Comparison of ENCODE assay signal across 12 cellular contexts in the genomic region with DNA sequence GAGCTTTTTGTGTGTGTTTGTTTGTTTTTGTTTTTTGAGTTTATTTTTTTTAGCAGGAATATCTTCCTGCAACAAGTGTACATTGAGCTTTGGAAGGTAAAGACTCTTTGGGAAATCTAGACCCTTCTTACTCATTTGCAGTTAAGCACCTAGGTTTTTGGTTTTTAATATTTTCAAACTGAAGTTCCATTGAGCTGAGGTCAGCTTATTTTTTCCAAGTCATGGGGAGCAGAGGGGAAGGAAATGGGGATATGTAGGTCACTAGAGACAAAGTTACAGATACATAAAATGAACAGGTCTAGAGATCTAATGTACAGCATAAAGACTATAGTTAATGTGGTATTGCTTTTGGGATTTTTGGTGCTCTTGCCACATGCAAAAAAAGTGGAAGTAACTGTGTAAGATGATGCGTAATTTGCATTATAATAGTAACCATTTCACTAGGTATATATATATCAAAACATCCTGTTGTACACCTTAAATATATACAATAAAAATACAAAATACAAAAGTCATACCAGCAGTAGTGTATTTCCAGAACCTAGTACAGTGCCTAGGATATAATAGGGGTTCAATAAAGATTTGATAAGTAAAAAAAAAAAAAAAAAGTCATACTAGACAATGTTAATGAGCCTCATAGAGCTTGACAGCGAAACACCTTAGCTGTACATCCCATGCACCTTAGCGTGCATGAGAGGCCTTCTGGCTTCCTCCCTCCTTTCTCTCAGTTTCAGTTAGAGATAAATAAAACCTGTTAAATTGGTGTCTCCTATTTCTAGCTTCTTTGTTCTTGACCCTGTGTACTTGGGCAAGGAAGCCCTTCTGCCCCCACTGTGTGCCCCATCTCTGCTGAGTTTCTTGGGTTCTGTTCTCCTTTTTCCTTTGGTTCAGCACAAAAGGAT. TPM values are rescaled to one million over a fixed set of nuclear protein-coding genes. Genes with fewer than 3 reads are reported as not detected.
A peak's percentile ranks its signal among the peaks of the same experiment; 100 is the strongest.
DNase-seq lines count a peak whose midpoint lies in the region; ATAC-seq, FAIRE-seq and TF ChIP-seq lines count a peak whose summit lies in the region.
"Had no signal": no experiment of that assay in that cellular context is flagged by ENCODE, and none has a peak within 500 bp of the region (broad histone marks: within the 10 kb centered on the region; RNA-seq: fewer than 3 reads in every experiment).

No MANE protein-coding gene starts in this region.

- no peaks in the 10 kb centered on the region for H3K9me3 Mint-ChIP-seq in activated T-helper 2 cell treated with anti-CD3 and anti-CD28 coated beads, Interferon-gamma antibody, Interleukin-2, Interleukin-4, amounts not matched to agents 10 μg/mL and 5 μg/mL and 100 μg/mL, durations not matched to agents 14 hours and 24 hours and 36 hours
- H3K9me3 Mint-ChIP-seq: dendritic cell treated with granulocyte-macrophage colony-stimulating factor and Interleukin-4, amounts not matched to agents 40 ng/mL and 50 ng/mL, for 4 days had no signal

- no peaks in the 10 kb centered on the region for H4K20me1 ChIP-seq in HepG2 (ENCODE audit: insufficient read depth, low read length)

- in situ Hi-C loops in HepG2 (cut with HindIII; ENCODE audit: extremely low pct_ligation_motif_present, low pct_unique_long_range_greater_than_20kb) = no loop called here

- intact Hi-C loops in HepG2 (cut with micrococcal nuclease; ENCODE audit: unreplicated experiment) (no loop called here), right lobe of liver (cut with DNase I) (no loop called here), adrenal gland (cut with DNase I) (no loop called here)
- intact Hi-C loops in activated T-helper 2 cell treated with anti-CD3 and anti-CD28 coated beads, Interferon-gamma antibody, Interleukin-2, Interleukin-4, amounts not matched to agents 10 μg/mL and 5 μg/mL and 100 μg/mL, durations not matched to agents 14 hours and 24 hours and 36 hours (cut with micrococcal nuclease) = no loop called here

- no peaks in the 10 kb centered on the region for H3K79me2 ChIP-seq in HepG2 (ENCODE audit: insufficient read depth, low read length)

- POLR2A ChIA-PET in HepG2 (lab: Yijun Ruan, JAX) = interaction anchor here (0.6 kb wide), 1 partner anchor 31 kb away, joined by 3 read pairs; no protein-coding TSS in a partner anchor

- ATAC-seq in HepG2 = no peak
- ATAC-seq in right lobe of liver = no peak
- ATAC-seq in HG02678 (IDR thresholded peaks at IDR 0.05; ENCODE audit: unreplicated experiment) = peak; percentile 92
- ATAC-seq in HG03571 (IDR thresholded peaks at IDR 0.05; ENCODE audit: unreplicated experiment) = peak; percentile 90

- TF ChIP-seq CTCF in HepG2 (CRISPR knock-in tag; IDR thresholded peaks at IDR 0.05) (no peak), right lobe of liver (IDR thresholded peaks at IDR 0.05) (no peak), adrenal gland (IDR thresholded peaks at IDR 0.05) (no peak)

- no peak for TF ChIP-seq POLR2A in HepG2 (IDR thresholded peaks at IDR 0.05; ENCODE audit: insufficient read depth in 1 of 2, low read depth in 2 of 2, low read length in 2 of 2)
- TF ChIP-seq POLR2A in right lobe of liver (IDR thresholded peaks at IDR 0.05) = no peak
- TF ChIP-seq POLR2A in adrenal gland (IDR thresholded peaks at IDR 0.05) = no peak

- 97% methylated on average over 3 of the region's 3 CpGs for WGBS in HepG2 (ENCODE audit: low lambda C conversion rate)
- 95% methylated on average over 3 of the region's 3 CpGs for WGBS in right lobe of liver (ENCODE audit: insufficient coverage, low coverage, low lambda C conversion rate, missing lambda C conversion rate)
- WGBS in adrenal gland, 4 donors = 94 to 96% (median 95%) methylated on average over 3 of the region's 3 CpGs

- peaks cover 18% of the 10 kb centered on the region for H3K4me1 ChIP-seq in HepG2 (ENCODE audit: insufficient read depth, low read length)
- peaks cover 0 to 2% (median under 1%) of the 10 kb centered on the region in 4 donors for H3K4me1 ChIP-seq in right lobe of liver
- peaks cover 0 to 12% of the 10 kb centered on the region in 2 donors for H3K4me1 ChIP-seq in adrenal gland (replicated peaks in 1 of 2)

- no peak overlapping the region for H3K27ac ChIP-seq in HepG2 (ENCODE audit: extremely low read length, insufficient read depth, low read length)
- H3K27ac ChIP-seq in right lobe of liver = no peak overlapping the region
- no peak overlapping the region for H3K27ac ChIP-seq in adrenal gland
- H3K27ac ChIP-seq: ovary had no signal

- H3K27ac Mint-ChIP-seq in activated T-helper 2 cell treated with anti-CD3 and anti-CD28 coated beads, Interferon-gamma antibody, Interleukin-2, Interleukin-4, amounts not matched to agents 10 μg/mL and 5 μg/mL and 100 μg/mL, durations not matched to agents 14 hours and 24 hours and 36 hours = no peak overlapping the region
- H3K27ac Mint-ChIP-seq: dendritic cell treated with granulocyte-macrophage colony-stimulating factor and Interleukin-4, amounts not matched to agents 40 ng/mL and 50 ng/mL, for 4 days had no signal

- DNase-seq in HepG2 (ENCODE audit: low spot score) = no peak
- no peak for DNase-seq in right lobe of liver
- no peak for DNase-seq in adrenal gland
- no peak for DNase-seq in activated CD4-positive, alpha-beta T cell treated with anti-CD3 and anti-CD28 coated beads for 1 hour
- DNase-seq in activated T-helper 2 cell treated with anti-CD3 and anti-CD28 coated beads, Interferon-gamma antibody, Interleukin-2, Interleukin-4, amounts not matched to agents 10 μg/mL and 5 μg/mL and 100 μg/mL, durations not matched to agents 14 hours and 24 hours and 36 hours (ENCODE audit: low spot score) = no peak
- no peak for DNase-seq in activated CD8-positive, alpha-beta memory T cell treated with anti-CD3 and anti-CD28 coated beads, Interleukin-2, amount 50 U/mL, for 48 hours
- DNase-seq: activated effector memory CD4-positive, alpha-beta T cell treated with anti-CD3 and anti-CD28 coated beads, Interleukin-2, amount 50 U/mL, for 16 hours; NCI-H524 treated with DMSO at 0.1 percent for 48 hours; ovary had no signal

- H3K27me3 Mint-ChIP-seq in activated T-helper 2 cell treated with anti-CD3 and anti-CD28 coated beads, Interferon-gamma antibody, Interleukin-2, Interleukin-4, amounts not matched to agents 10 μg/mL and 5 μg/mL and 100 μg/mL, durations not matched to agents 14 hours and 24 hours and 36 hours (ENCODE audit: low read depth) = no peaks in the 10 kb centered on the region
- H3K27me3 Mint-ChIP-seq: dendritic cell treated with granulocyte-macrophage colony-stimulating factor and Interleukin-4, amounts not matched to agents 40 ng/mL and 50 ng/mL, for 4 days had no signal

- H3K4me2 ChIP-seq in HepG2 (ENCODE audit: low read depth, low read length) = no peak overlapping the region

- no peak for FAIRE-seq in HepG2 (lab: Jason Lieb, UNC)

- no peak for TF ChIP-seq RAD21 in HepG2 (CRISPR knock-in tag; IDR thresholded peaks at IDR 0.05)

- BruUV-seq in HepG2 (replicated peaks; lab: Mats Ljungman, UMichigan) = no TSS peak

- peaks cover 8% of the 10 kb centered on the region for H3K36me3 Mint-ChIP-seq in activated T-helper 2 cell treated with anti-CD3 and anti-CD28 coated beads, Interferon-gamma antibody, Interleukin-2, Interleukin-4, amounts not matched to agents 10 μg/mL and 5 μg/mL and 100 μg/mL, durations not matched to agents 14 hours and 24 hours and 36 hours (ENCODE audit: low read depth)

- TF ChIP-seq EP300 in HepG2 (IDR thresholded peaks at IDR 0.05; ENCODE audit: low read depth in 2 of 2, low read length in 2 of 2) = no peak
- no peak for TF ChIP-seq EP300 in HepG2 (CRISPR knock-in tag; IDR thresholded peaks at IDR 0.05; ENCODE audit: borderline replicate concordance)

- CTCF ChIA-PET in HepG2 (lab: Yijun Ruan, JAX; ENCODE audit: low intra/inter-chr PET ratio, low total read pairs) = no interaction called here

- H3K27me3 ChIP-seq in HepG2 (ENCODE audit: control insufficient read depth in 1 of 2, insufficient read depth in 2 of 2, low read length in 2 of 2) (no peaks in the 10 kb centered on the region), right lobe of liver (no peaks in the 10 kb centered on the region), adrenal gland (no peaks in the 10 kb centered on the region)
- H3K27me3 ChIP-seq: ovary had no signal

- H3K4me3 Mint-ChIP-seq in activated T-helper 2 cell treated with anti-CD3 and anti-CD28 coated beads, Interferon-gamma antibody, Interleukin-2, Interleukin-4, amounts not matched to agents 10 μg/mL and 5 μg/mL and 100 μg/mL, durations not matched to agents 14 hours and 24 hours and 36 hours (ENCODE audit: low read depth) = no peak overlapping the region
- H3K4me3 Mint-ChIP-seq: dendritic cell treated with granulocyte-macrophage colony-stimulating factor and Interleukin-4, amounts not matched to agents 40 ng/mL and 50 ng/mL, for 4 days had no signal

- H3K9me3 ChIP-seq in HepG2 (ENCODE audit: low read length) (no peaks in the 10 kb centered on the region), right lobe of liver (no peaks in the 10 kb centered on the region), adrenal gland (replicated peaks in 1 of 3) (no peaks in the 10 kb centered on the region)
- H3K9me3 ChIP-seq: ovary had no signal

- no peak overlapping the region for H3K4me3 ChIP-seq in HepG2 (replicated peaks in 1 of 3; ENCODE audit: insufficient read depth in 1 of 3, low read depth in 2 of 3, low read length in 3 of 3)
- H3K4me3 ChIP-seq in right lobe of liver = no peak overlapping the region
- no peak overlapping the region for H3K4me3 ChIP-seq in adrenal gland
- H3K4me3 ChIP-seq: ovary had no signal

- no peak overlapping the region for H2AFZ ChIP-seq in HepG2 (ENCODE audit: low read length)

- H3K4me1 Mint-ChIP-seq in activated T-helper 2 cell treated with anti-CD3 and anti-CD28 coated beads, Interferon-gamma antibody, Interleukin-2, Interleukin-4, amounts not matched to agents 10 μg/mL and 5 μg/mL and 100 μg/mL, durations not matched to agents 14 hours and 24 hours and 36 hours (ENCODE audit: low read depth) = peaks cover 4% of the 10 kb centered on the region

- peaks cover 2 to 4% of the 10 kb centered on the region in 2 experiments; a peak in 3 of 5 replicates for H3K36me3 ChIP-seq in HepG2 (replicated peaks in 1 of 2; ENCODE audit: control insufficient read depth in 1 of 2, insufficient read depth in 2 of 2, low read length in 2 of 2)
- peaks cover 0 to 2% (median 0%) of the 10 kb centered on the region in 4 donors for H3K36me3 ChIP-seq in right lobe of liver
- H3K36me3 ChIP-seq in adrenal gland (replicated peaks in 1 of 2) = no peaks in the 10 kb centered on the region
- H3K36me3 ChIP-seq: ovary had no signal

- H3K9ac ChIP-seq in HepG2 (ENCODE audit: insufficient read depth, low read depth, low read length) = no peak overlapping the region

RNA-seq across cellular contexts. Expression of a gene that starts 22.7 kb away (rescaled TPM):
- 13.3 and 18.2 TPM in 2 replicates for total RNA-seq in HepG2 (2016; rRNA removed; fragmentation: Illumina TruSeq; extraction: Trizol)
- total RNA-seq in HepG2 (2016; cell fraction: cytosol; rRNA removed; fragmentation: Illumina TruSeq; extraction: Trizol; ENCODE audit: low read depth) = 11.9 and 12.4 TPM in 2 replicates
- total RNA-seq in HepG2 (2016; cell fraction: insoluble cytoplasmic fraction; rRNA removed; fragmentation: Illumina TruSeq; extraction: Trizol) = 10.9 and 19.9 TPM in 2 replicates
- 18.6 and 21.2 TPM in 2 replicates for total RNA-seq in HepG2 (2016; cell fraction: membrane; rRNA removed; fragmentation: Illumina TruSeq; extraction: Trizol)
- 22.0 and 22.6 TPM in 2 replicates for total RNA-seq in HepG2 (2016; cell fraction: nucleus; rRNA removed; fragmentation: Illumina TruSeq; extraction: Trizol)
- 11.3 and 16.8 TPM in 2 replicates for polyA plus RNA-seq in HepG2 (2011; rRNA removed)
- polyA plus RNA-seq in HepG2 (2011; cell fraction: cytosol; rRNA removed) = 3.9 and 6.0 TPM in 2 replicates
- polyA plus RNA-seq in HepG2 (2011; cell fraction: nucleus; rRNA removed) = 6.8 and 7.7 TPM in 2 replicates
- polyA plus RNA-seq in HepG2 (2012) = 16.4 and 16.6 TPM in 2 replicates
- polyA plus RNA-seq in HepG2 (2016; cell fraction: cytosol; fragmentation: Illumina TruSeq; extraction: Trizol; ENCODE audit: low read depth) = 13.1 and 14.1 TPM in 2 replicates
- polyA plus RNA-seq in HepG2 (2016; cell fraction: insoluble cytoplasmic fraction; fragmentation: Illumina TruSeq; extraction: Trizol; ENCODE audit: low read depth) = 11.8 and 12.8 TPM in 2 replicates
- polyA plus RNA-seq in HepG2 (2016; cell fraction: membrane; fragmentation: Illumina TruSeq; extraction: Trizol; ENCODE audit: low read depth) = 15.1 and 15.3 TPM in 2 replicates
- 25.5 and 30.7 TPM in 2 replicates for polyA plus RNA-seq in HepG2 (2016; cell fraction: nucleus; fragmentation: Illumina TruSeq; extraction: Trizol; ENCODE audit: insufficient read depth, low read depth)
- polyA minus RNA-seq in HepG2 (2011; rRNA and poly(A)+ RNA removed; ENCODE audit: low replicate concordance) = 5.3 and 5.7 TPM in 2 replicates
- 5.4 and 7.5 TPM in 2 replicates for polyA minus RNA-seq in HepG2 (2011; cell fraction: cytosol; rRNA and poly(A)+ RNA removed)
- 14.0 and 21.4 TPM in 2 replicates for polyA minus RNA-seq in HepG2 (2011; cell fraction: nucleus; rRNA and poly(A)+ RNA removed)
- total RNA-seq in right lobe of liver = 1 to 10 TPM; 5.4 to 8.2 (median 6.7) TPM
- 10 to 100 TPM in 7 of 8 donors, 1 to 10 TPM in 1; 9.4 to 22.9 (median 18.3) TPM for total RNA-seq in adrenal gland
- polyA plus RNA-seq in adrenal gland = 10 to 100 TPM; 16.8 to 26.9 (median 23.4) TPM
- 6.2 and 9.1 TPM in 2 replicates for total RNA-seq in activated T-helper 2 cell treated with anti-CD3 and anti-CD28 coated beads, Interferon-gamma antibody, Interleukin-2, Interleukin-4, amounts not matched to agents 10 μg/mL and 5 μg/mL and 100 μg/mL, durations not matched to agents 14 hours and 24 hours and 36 hours

RNA-seq across cellular contexts. Expression of a gene that starts 34.6 kb away (rescaled TPM):
- total RNA-seq in HepG2 (2016; rRNA removed; fragmentation: Illumina TruSeq; extraction: Trizol) (6.9 and 13.0 TPM in 2 replicates), right lobe of liver (10 to 100 TPM; 16.7 to 31.9 (median 21.1) TPM), adrenal gland (10 to 100 TPM in 5 of 8 donors, 1 to 10 TPM in 3; 8.2 to 13.2 (median 10.7) TPM)
- total RNA-seq in HepG2 (2016; cell fraction: cytosol; rRNA removed; fragmentation: Illumina TruSeq; extraction: Trizol; ENCODE audit: low read depth) = 38.3 and 41.9 TPM in 2 replicates
- total RNA-seq in HepG2 (2016; cell fraction: insoluble cytoplasmic fraction; rRNA removed; fragmentation: Illumina TruSeq; extraction: Trizol) = 6.5 and 11.9 TPM in 2 replicates
- total RNA-seq in HepG2 (2016; cell fraction: membrane; rRNA removed; fragmentation: Illumina TruSeq; extraction: Trizol) = 12.3 and 13.3 TPM in 2 replicates
- total RNA-seq in HepG2 (2016; cell fraction: nucleus; rRNA removed; fragmentation: Illumina TruSeq; extraction: Trizol) = 24.4 and 25.8 TPM in 2 replicates
- polyA plus RNA-seq in HepG2 (2011; rRNA removed) (11.7 and 11.8 TPM in 2 replicates), adrenal gland (1 to 10 TPM; 2.2 to 7.0 (median 3.0) TPM)
- 4.9 and 6.1 TPM in 2 replicates for polyA plus RNA-seq in HepG2 (2011; cell fraction: cytosol; rRNA removed)
- 89.4 and 113 TPM in 2 replicates for polyA plus RNA-seq in HepG2 (2011; cell fraction: nucleus; rRNA removed)
- 22.3 and 23.9 TPM in 2 replicates for polyA plus RNA-seq in HepG2 (2012)
- 1.5 and 1.9 TPM in 2 replicates for polyA plus RNA-seq in HepG2 (2016; cell fraction: cytosol; fragmentation: Illumina TruSeq; extraction: Trizol; ENCODE audit: low read depth)
- polyA plus RNA-seq in HepG2 (2016; cell fraction: insoluble cytoplasmic fraction; fragmentation: Illumina TruSeq; extraction: Trizol; ENCODE audit: low read depth) = 5.1 and 6.3 TPM in 2 replicates
- polyA plus RNA-seq in HepG2 (2016; cell fraction: membrane; fragmentation: Illumina TruSeq; extraction: Trizol; ENCODE audit: low read depth) = 3.2 and 3.3 TPM in 2 replicates
- polyA plus RNA-seq in HepG2 (2016; cell fraction: nucleus; fragmentation: Illumina TruSeq; extraction: Trizol; ENCODE audit: insufficient read depth, low read depth) = 31.5 and 34.6 TPM in 2 replicates
- 3.0 and 40.6 TPM in 2 replicates for polyA minus RNA-seq in HepG2 (2011; rRNA and poly(A)+ RNA removed; ENCODE audit: low replicate concordance)
- polyA minus RNA-seq in HepG2 (2011; cell fraction: cytosol; rRNA and poly(A)+ RNA removed) = 26.1 and 26.2 TPM in 2 replicates
- polyA minus RNA-seq in HepG2 (2011; cell fraction: nucleus; rRNA and poly(A)+ RNA removed) = 112 and 120 TPM in 2 replicates
- total RNA-seq in activated T-helper 2 cell treated with anti-CD3 and anti-CD28 coated beads, Interferon-gamma antibody, Interleukin-2, Interleukin-4, amounts not matched to agents 10 μg/mL and 5 μg/mL and 100 μg/mL, durations not matched to agents 14 hours and 24 hours and 36 hours = 4.3 and 5.1 TPM in 2 replicates

RNA-seq across cellular contexts. Expression of a gene that starts 43.6 kb away (rescaled TPM):
- 68.2 and 103 TPM in 2 replicates for total RNA-seq in HepG2 (2016; rRNA removed; fragmentation: Illumina TruSeq; extraction: Trizol)
- total RNA-seq in HepG2 (2016; cell fraction: cytosol; rRNA removed; fragmentation: Illumina TruSeq; extraction: Trizol; ENCODE audit: low read depth) = 10.0 and 15.2 TPM in 2 replicates
- 70.0 and 128 TPM in 2 replicates for total RNA-seq in HepG2 (2016; cell fraction: insoluble cytoplasmic fraction; rRNA removed; fragmentation: Illumina TruSeq; extraction: Trizol)
- total RNA-seq in HepG2 (2016; cell fraction: membrane; rRNA removed; fragmentation: Illumina TruSeq; extraction: Trizol) = 24.3 and 26.6 TPM in 2 replicates
- total RNA-seq in HepG2 (2016; cell fraction: nucleus; rRNA removed; fragmentation: Illumina TruSeq; extraction: Trizol) = 60.5 and 62.1 TPM in 2 replicates
- 12.9 and 17.3 TPM in 2 replicates for polyA plus RNA-seq in HepG2 (2011; rRNA removed)
- polyA plus RNA-seq in HepG2 (2011; cell fraction: cytosol; rRNA removed) = 4.5 and 9.6 TPM in 2 replicates
- 8.7 and 12.8 TPM in 2 replicates for polyA plus RNA-seq in HepG2 (2011; cell fraction: nucleus; rRNA removed)
- polyA plus RNA-seq in HepG2 (2012) = 18.0 and 30.6 TPM in 2 replicates
- 3.3 and 4.3 TPM in 2 replicates for polyA plus RNA-seq in HepG2 (2016; cell fraction: cytosol; fragmentation: Illumina TruSeq; extraction: Trizol; ENCODE audit: low read depth)
- 66.5 and 76.4 TPM in 2 replicates for polyA plus RNA-seq in HepG2 (2016; cell fraction: insoluble cytoplasmic fraction; fragmentation: Illumina TruSeq; extraction: Trizol; ENCODE audit: low read depth)
- polyA plus RNA-seq in HepG2 (2016; cell fraction: membrane; fragmentation: Illumina TruSeq; extraction: Trizol; ENCODE audit: low read depth) = 14.4 and 17.7 TPM in 2 replicates
- 48.5 and 55.3 TPM in 2 replicates for polyA plus RNA-seq in HepG2 (2016; cell fraction: nucleus; fragmentation: Illumina TruSeq; extraction: Trizol; ENCODE audit: insufficient read depth, low read depth)
- 7.9 and 9.8 TPM in 2 replicates for polyA minus RNA-seq in HepG2 (2011; rRNA and poly(A)+ RNA removed; ENCODE audit: low replicate concordance)
- 9.7 and 12.5 TPM in 2 replicates for polyA minus RNA-seq in HepG2 (2011; cell fraction: cytosol; rRNA and poly(A)+ RNA removed)
- polyA minus RNA-seq in HepG2 (2011; cell fraction: nucleus; rRNA and poly(A)+ RNA removed) = 54.5 and 62.3 TPM in 2 replicates
- 10 to 100 TPM; 13.8 to 36.3 (median 22.5) TPM for total RNA-seq in right lobe of liver
- 10 to 100 TPM; 22.0 to 54.4 (median 45.5) TPM for total RNA-seq in adrenal gland
- 10 to 100 TPM in 2 of 3 donors, 1 to 10 TPM in 1; 8.2 to 53.6 (median 21.2) TPM for polyA plus RNA-seq in adrenal gland
- 36.3 and 40.0 TPM in 2 replicates for total RNA-seq in activated T-helper 2 cell treated with anti-CD3 and anti-CD28 coated beads, Interferon-gamma antibody, Interleukin-2, Interleukin-4, amounts not matched to agents 10 μg/mL and 5 μg/mL and 100 μg/mL, durations not matched to agents 14 hours and 24 hours and 36 hours

Comparison
In these comparisons a context has a peak if more than half of its experiments do, and no peak if none do; other contexts are left out.
1. ATAC-seq: peak in HG02678 (single experiment) and HG03571 (single experiment); none in HepG2 (single experiment) and right lobe of liver (0 of 4).